In the genomic region with DNA sequence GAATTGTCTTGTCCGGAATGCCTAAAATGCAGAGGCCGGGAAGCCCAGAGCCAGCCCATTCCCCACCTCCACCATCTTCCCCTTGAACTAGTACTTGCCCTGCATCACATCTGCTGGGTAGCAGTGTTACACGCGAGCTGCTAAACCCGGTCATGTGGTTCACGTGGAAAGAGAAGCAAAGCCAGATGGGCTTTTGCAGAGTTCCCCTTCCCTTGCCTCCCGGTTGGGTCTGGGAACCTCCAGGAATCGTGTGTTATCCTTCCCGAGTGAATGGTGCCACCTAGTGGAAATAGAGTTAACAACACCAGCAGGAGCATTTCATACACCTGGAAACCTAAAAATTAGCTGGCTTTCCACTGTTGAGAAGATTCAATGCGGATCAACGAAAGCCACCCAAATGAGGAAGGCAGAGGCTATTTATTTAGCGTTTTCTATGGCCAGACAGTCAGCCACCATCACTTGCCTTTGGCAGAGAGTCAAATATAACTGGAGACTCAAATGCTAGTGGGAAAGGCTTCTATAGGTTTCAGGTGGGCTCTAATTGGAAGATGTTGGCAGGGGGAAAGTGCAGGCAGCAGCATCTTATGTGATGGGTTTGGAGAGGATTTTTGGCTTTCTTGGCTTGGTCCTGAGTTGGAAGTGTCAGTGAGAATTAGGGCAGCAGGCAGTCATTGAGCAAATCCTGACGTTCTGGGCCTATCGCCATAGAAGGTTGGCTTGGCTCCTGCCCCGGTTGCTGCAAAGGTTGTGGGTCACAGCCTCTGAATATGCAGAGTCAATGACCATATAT, we compare ENCODE assay signal across 8 cellular contexts. TPM values are rescaled to one million over a fixed set of nuclear protein-coding genes. Genes with fewer than 3 reads are reported as not detected.
DNase-seq lines count a peak whose midpoint lies in the region; ATAC-seq, FAIRE-seq and TF ChIP-seq lines count a peak whose summit lies in the region.

No MANE protein-coding gene starts in this region.

- POLR2A ChIA-PET in activated CD4-positive, alpha-beta memory T cell treated with anti-CD3 and anti-CD28 coated beads, Interleukin-2, amount 10 ng/mL, durations not matched to agents 7 days and 5 days (lab: Charles Lee) = no interaction called here
- POLR2A ChIA-PET in activated CD4-positive, alpha-beta memory T cell treated with anti-CD3 and anti-CD28 coated beads for 36 hours (lab: Charles Lee) = interaction anchor here (0.6 kb wide), 1 partner anchor 165 kb away, joined by 3 read pairs; no protein-coding TSS in a partner anchor
- POLR2A ChIA-PET in SK-N-SH (lab: Yijun Ruan, JAX) = interaction anchor here (0.8 kb wide), 1 partner anchor 135 kb away, joined by 3 read pairs; no protein-coding TSS in a partner anchor

- H3K27me3 ChIP-seq in SK-N-SH (ENCODE audit: insufficient read depth) (0 out of 2 replicates have a peak, but pooled peaks cover 7% of the 10 kb centered on the region), mesendoderm (ENCODE audit: insufficient read depth, low read length, poor library complexity) (no peaks in the 10 kb centered on the region), uterus (no peaks in the 10 kb centered on the region)

- no peak overlapping the region for H3K18ac ChIP-seq in mesendoderm (ENCODE audit: low read length)

- H3K9me3 ChIP-seq in SK-N-SH (no peaks in the 10 kb centered on the region), uterus (no peaks in the 10 kb centered on the region)

- H3K56ac ChIP-seq in mesendoderm (ENCODE audit: low read length) = peak overlapping the region; percentile 86

- no peak overlapping the region for H3K9ac ChIP-seq in SK-N-SH
- peak overlapping the region; percentile 49 for H3K9ac ChIP-seq in mesendoderm (ENCODE audit: low read length)

- H4K20me1 ChIP-seq in SK-N-SH (ENCODE audit: insufficient read depth) = no peaks in the 10 kb centered on the region

- peaks cover 0 to 3% of the 10 kb centered on the region in 2 experiments; a peak in 1 of 4 replicates for H3K4me1 ChIP-seq in SK-N-SH (ENCODE audit: control insufficient read depth in 1 of 2, insufficient read depth in 2 of 2, low read depth in 1 of 2, low read length in 1 of 2)
- H3K4me1 ChIP-seq in mesendoderm (ENCODE audit: control insufficient read depth, low read depth, low read length) = no peaks in the 10 kb centered on the region
- no peaks in the 10 kb centered on the region for H3K4me1 ChIP-seq in uterus

- peaks cover 14% of the 10 kb centered on the region for H3K4me1 Mint-ChIP-seq in activated CD4-positive, alpha-beta memory T cell treated with anti-CD3 and anti-CD28 coated beads, Interleukin-2, amount 10 ng/mL, durations not matched to agents 7 days and 5 days
- peaks cover 17% of the 10 kb centered on the region for H3K4me1 Mint-ChIP-seq in activated CD4-positive, alpha-beta memory T cell treated with anti-CD3 and anti-CD28 coated beads for 36 hours (ENCODE audit: low read depth)

- TF ChIP-seq POLR2A in uterus (IDR thresholded peaks at IDR 0.05) = no peak

- peaks cover 18% of the 10 kb centered on the region for H3K27me3 Mint-ChIP-seq in activated CD4-positive, alpha-beta memory T cell treated with anti-CD3 and anti-CD28 coated beads, Interleukin-2, amount 10 ng/mL, durations not matched to agents 7 days and 5 days
- peaks cover 5% of the 10 kb centered on the region for H3K27me3 Mint-ChIP-seq in activated CD4-positive, alpha-beta memory T cell treated with anti-CD3 and anti-CD28 coated beads for 36 hours

- peak; percentile 30 for DNase-seq in activated CD4-positive, alpha-beta memory T cell treated with anti-CD3 and anti-CD28 coated beads, Interleukin-2, amount 10 ng/mL, durations not matched to agents 7 days and 5 days
- DNase-seq in activated CD4-positive, alpha-beta memory T cell treated with anti-CD3 and anti-CD28 coated beads for 36 hours = no peak
- DNase-seq in NCI-H1105 (lab: John Stamatoyannopoulos, UW) = peak; percentile 81
- DNase-seq in SK-N-SH = peak; percentile 87
- DNase-seq in mesendoderm = peak; percentile 87
- DNase-seq in uterus = peak; percentile 74 to 79

- no peak overlapping the region for H2AK5ac ChIP-seq in mesendoderm (ENCODE audit: low read length)

- TF ChIP-seq CTCF in SK-N-SH (IDR thresholded peaks at IDR 0.05) (peak; percentile 98), uterus (IDR thresholded peaks at IDR 0.05) (peak; percentile 89 to 92 (median 91))

- no peak for ATAC-seq in HG03097 (IDR thresholded peaks at IDR 0.05; ENCODE audit: low FRiP score, unreplicated experiment)

- no peaks in the 10 kb centered on the region for H3K79me1 ChIP-seq in mesendoderm (ENCODE audit: low read length)

- WGBS in SK-N-SH (ENCODE audit: low lambda C conversion rate) = 30% methylated on average over 15 of the region's 15 CpGs
- WGBS in mesendoderm (ENCODE audit: extremely low coverage, insufficient coverage, low lambda C conversion rate) = no CpG with 5 or more reads among the region's 15 CpGs

- H3K4me2 ChIP-seq in SK-N-SH = no peak overlapping the region
- no peak overlapping the region for H3K4me2 ChIP-seq in mesendoderm (ENCODE audit: low read length)

- H3K36me3 ChIP-seq in SK-N-SH (replicated peaks in 1 of 2; ENCODE audit: control insufficient read depth in 1 of 2, insufficient read depth in 2 of 2, low read length in 1 of 2) (no peaks in the 10 kb centered on the region), mesendoderm (ENCODE audit: control insufficient read depth, insufficient read depth, low read length) (no peaks in the 10 kb centered on the region), uterus (no peaks in the 10 kb centered on the region)

- peak overlapping the region; percentile 99 for H4K5ac ChIP-seq in mesendoderm (ENCODE audit: low read length)

- no peaks in the 10 kb centered on the region for H3K79me2 ChIP-seq in SK-N-SH (ENCODE audit: insufficient read depth)
- H3K79me2 ChIP-seq in mesendoderm (ENCODE audit: control insufficient read depth, insufficient read depth, low read length) = no peaks in the 10 kb centered on the region

- no peak overlapping the region for H3K23ac ChIP-seq in mesendoderm (ENCODE audit: low read length)

- H3K4me3 Mint-ChIP-seq in activated CD4-positive, alpha-beta memory T cell treated with anti-CD3 and anti-CD28 coated beads, Interleukin-2, amount 10 ng/mL, durations not matched to agents 7 days and 5 days = no peak overlapping the region
- H3K4me3 Mint-ChIP-seq in activated CD4-positive, alpha-beta memory T cell treated with anti-CD3 and anti-CD28 coated beads for 36 hours = no peak overlapping the region

- CTCF ChIA-PET in activated CD4-positive, alpha-beta memory T cell treated with anti-CD3 and anti-CD28 coated beads, Interleukin-2, amount 10 ng/mL, durations not matched to agents 7 days and 5 days (lab: Charles Lee) = interaction anchor here (0.9 to 3.3 kb wide), 8 partner anchors 16 to 177 kb away, joined by 3 to 19 read pairs (median 4); no protein-coding TSS in a partner anchor
- CTCF ChIA-PET in activated CD4-positive, alpha-beta memory T cell treated with anti-CD3 and anti-CD28 coated beads for 36 hours (lab: Charles Lee) = interaction anchor here (0.5 to 4.1 kb wide), 22 partner anchors 8 to 330 kb away, joined by 3 to 74 read pairs (median 4); a partner anchor contains a TSS
- CTCF ChIA-PET in SK-N-SH (lab: Yijun Ruan, JAX) = interaction anchor here (0.5 to 20.3 kb wide), 109 partner anchors 8 to 1001 kb away, joined by 3 to 433 read pairs (median 4); a partner anchor contains a TSS

- no peak overlapping the region for H4K8ac ChIP-seq in mesendoderm (ENCODE audit: low read depth, low read length)

- H3K4me3 ChIP-seq in SK-N-SH (ENCODE audit: low read depth in 2 of 2, low read length in 1 of 2) (no peak overlapping the region), mesendoderm (ENCODE audit: low read length) (no peak overlapping the region), uterus (no peak overlapping the region)

- H3K27ac ChIP-seq in SK-N-SH (ENCODE audit: low read depth in 2 of 2, low read length in 1 of 2) (no peak overlapping the region), mesendoderm (ENCODE audit: low read depth, low read length) (no peak overlapping the region), uterus (no peak overlapping the region)

- no peak overlapping the region for H3K4ac ChIP-seq in mesendoderm (ENCODE audit: low read depth, low read length)

- H3F3A ChIP-seq in SK-N-SH (replicated peaks; ENCODE audit: insufficient read depth) = no peaks in the 10 kb centered on the region

- H2AFZ ChIP-seq in SK-N-SH (ENCODE audit: low read depth) = peak overlapping the region; percentile 34; the same call in 1 of the 2 replicates

- no peak overlapping the region for H2BK5ac ChIP-seq in mesendoderm (ENCODE audit: low read length)

- intact Hi-C loops in activated CD4-positive, alpha-beta memory T cell treated with anti-CD3 and anti-CD28 coated beads for 36 hours (cut with micrococcal nuclease) = loop anchor here (1.0 to 5.0 kb wide), 3 partner anchors 135 to 359 kb away; a partner anchor contains a TSS
- intact Hi-C loops in uterus (cut with DNase I; ENCODE audit: low total_unique reads) = loop anchor here (5.0 kb wide), 1 partner anchor 136 kb away; no protein-coding TSS in a partner anchor

- no peak overlapping the region for H2BK15ac ChIP-seq in mesendoderm (replicated peaks; ENCODE audit: low read depth)

- FAIRE-seq in endometrium (lab: Jason Lieb, UNC) = peak; percentile 37

- TF ChIP-seq RAD21 in SK-N-SH (IDR thresholded peaks at IDR 0.05; ENCODE audit: low read length) = peak; percentile 100

- H3K9me3 Mint-ChIP-seq in activated CD4-positive, alpha-beta memory T cell treated with anti-CD3 and anti-CD28 coated beads, Interleukin-2, amount 10 ng/mL, durations not matched to agents 7 days and 5 days = no peaks in the 10 kb centered on the region
- H3K9me3 Mint-ChIP-seq in activated CD4-positive, alpha-beta memory T cell treated with anti-CD3 and anti-CD28 coated beads for 36 hours = no peaks in the 10 kb centered on the region

- H3K27ac Mint-ChIP-seq in activated CD4-positive, alpha-beta memory T cell treated with anti-CD3 and anti-CD28 coated beads, Interleukin-2, amount 10 ng/mL, durations not matched to agents 7 days and 5 days = no peak overlapping the region
- no peak overlapping the region for H3K27ac Mint-ChIP-seq in activated CD4-positive, alpha-beta memory T cell treated with anti-CD3 and anti-CD28 coated beads for 36 hours

- TF ChIP-seq EP300 in SK-N-SH (IDR thresholded peaks at IDR 0.05; ENCODE audit: borderline replicate concordance in 1 of 2, low read depth in 1 of 2, low read length in 1 of 2) = peak in 1 of 2 experiments; percentile 18; a peak in 1 of 4 replicates

- H3K9me2 ChIP-seq in SK-N-SH = no peaks in the 10 kb centered on the region

- H2BK120ac ChIP-seq in mesendoderm (ENCODE audit: low read depth, low read length) = no peak overlapping the region

- H3K36me3 Mint-ChIP-seq in activated CD4-positive, alpha-beta memory T cell treated with anti-CD3 and anti-CD28 coated beads, Interleukin-2, amount 10 ng/mL, durations not matched to agents 7 days and 5 days (ENCODE audit: low read depth) = no peaks in the 10 kb centered on the region
- no peaks in the 10 kb centered on the region for H3K36me3 Mint-ChIP-seq in activated CD4-positive, alpha-beta memory T cell treated with anti-CD3 and anti-CD28 coated beads for 36 hours

RNA-seq across cellular contexts. Expression of a gene that starts 12.9 kb away (rescaled TPM):
- total RNA-seq in activated CD4-positive, alpha-beta memory T cell treated with anti-CD3 and anti-CD28 coated beads, Interleukin-2, amount 10 ng/mL, durations not matched to agents 7 days and 5 days = not detected
- total RNA-seq in activated CD4-positive, alpha-beta memory T cell treated with anti-CD3 and anti-CD28 coated beads for 36 hours = not detected
- 2.1 and 3.5 TPM in 2 replicates for polyA plus RNA-seq in SK-N-SH (2012; rRNA removed)
- polyA plus RNA-seq in SK-N-SH (2012; cell fraction: cytosol; rRNA removed) = 1.5 and 2.8 TPM in 2 replicates
- polyA plus RNA-seq in SK-N-SH (2012; cell fraction: nucleus; rRNA removed) = 3.5 and 4.4 TPM in 2 replicates
- 3.6 TPM for polyA plus RNA-seq in mesendoderm (2013, experiment 1 of 2)
- polyA plus RNA-seq in mesendoderm (2013, experiment 2 of 2) = 4.0 TPM
- total RNA-seq in uterus = 10 to 100 TPM in 3 of 4 donors, 1 to 10 TPM in 1; 9.1 to 84.8 (median 35.5) TPM

RNA-seq across cellular contexts. Expression of a gene that starts 19.2 kb away (rescaled TPM):
- total RNA-seq in activated CD4-positive, alpha-beta memory T cell treated with anti-CD3 and anti-CD28 coated beads, Interleukin-2, amount 10 ng/mL, durations not matched to agents 7 days and 5 days = 10 to 100 TPM; 23.4 to 23.9 TPM
- 10 to 100 TPM; 24.2 to 24.4 TPM for total RNA-seq in activated CD4-positive, alpha-beta memory T cell treated with anti-CD3 and anti-CD28 coated beads for 36 hours
- 17.7 and 19.0 TPM in 2 replicates for polyA plus RNA-seq in SK-N-SH (2012; rRNA removed)
- 11.9 and 15.3 TPM in 2 replicates for polyA plus RNA-seq in SK-N-SH (2012; cell fraction: cytosol; rRNA removed)
- polyA plus RNA-seq in SK-N-SH (2012; cell fraction: nucleus; rRNA removed) = 9.5 and 11.5 TPM in 2 replicates
- 3.9 TPM for polyA plus RNA-seq in mesendoderm (2013, experiment 1 of 2)
- 3.9 TPM for polyA plus RNA-seq in mesendoderm (2013, experiment 2 of 2)
- total RNA-seq in uterus = 10 to 100 TPM; 13.2 to 24.3 (median 22.4) TPM

RNA-seq across cellular contexts. Expression of a gene that starts 43.0 kb away (rescaled TPM):
- total RNA-seq in activated CD4-positive, alpha-beta memory T cell treated with anti-CD3 and anti-CD28 coated beads, Interleukin-2, amount 10 ng/mL, durations not matched to agents 7 days and 5 days = 100 to 1,000 TPM; 155 to 156 TPM
- total RNA-seq in activated CD4-positive, alpha-beta memory T cell treated with anti-CD3 and anti-CD28 coated beads for 36 hours = 100 to 1,000 TPM; 171 to 183 TPM
- 1,154 and 1,214 TPM in 2 replicates for polyA plus RNA-seq in SK-N-SH (2012; rRNA removed)
- 908 and 1,048 TPM in 2 replicates for polyA plus RNA-seq in SK-N-SH (2012; cell fraction: cytosol; rRNA removed)
- polyA plus RNA-seq in SK-N-SH (2012; cell fraction: nucleus; rRNA removed) = 281 and 458 TPM in 2 replicates
- polyA plus RNA-seq in mesendoderm (2013, experiment 1 of 2) = 386 TPM
- 383 TPM for polyA plus RNA-seq in mesendoderm (2013, experiment 2 of 2)
- 100 to 1,000 TPM in 3 of 4 donors, 10 to 100 TPM in 1; 29.5 to 349 (median 157) TPM for total RNA-seq in uterus

Comparison
In these comparisons a context has a peak if more than half of its experiments do, and no peak if none do; other contexts are left out.
1. RNA of a gene that starts 12.9 kb away (total RNA-seq): 9.1 to 84.8 TPM in uterus; not detected in activated CD4-positive, alpha-beta memory T cell treated with anti-CD3 and anti-CD28 coated beads, Interleukin-2, amount 10 ng/mL, durations not matched to agents 7 days and 5 days and not detected in activated CD4-positive, alpha-beta memory T cell treated with anti-CD3 and anti-CD28 coated beads for 36 hours; every median in the first group is over 10 times any median in the second.